Comparison of ENCODE assay signal across 9 cellular contexts in the genomic region with DNA sequence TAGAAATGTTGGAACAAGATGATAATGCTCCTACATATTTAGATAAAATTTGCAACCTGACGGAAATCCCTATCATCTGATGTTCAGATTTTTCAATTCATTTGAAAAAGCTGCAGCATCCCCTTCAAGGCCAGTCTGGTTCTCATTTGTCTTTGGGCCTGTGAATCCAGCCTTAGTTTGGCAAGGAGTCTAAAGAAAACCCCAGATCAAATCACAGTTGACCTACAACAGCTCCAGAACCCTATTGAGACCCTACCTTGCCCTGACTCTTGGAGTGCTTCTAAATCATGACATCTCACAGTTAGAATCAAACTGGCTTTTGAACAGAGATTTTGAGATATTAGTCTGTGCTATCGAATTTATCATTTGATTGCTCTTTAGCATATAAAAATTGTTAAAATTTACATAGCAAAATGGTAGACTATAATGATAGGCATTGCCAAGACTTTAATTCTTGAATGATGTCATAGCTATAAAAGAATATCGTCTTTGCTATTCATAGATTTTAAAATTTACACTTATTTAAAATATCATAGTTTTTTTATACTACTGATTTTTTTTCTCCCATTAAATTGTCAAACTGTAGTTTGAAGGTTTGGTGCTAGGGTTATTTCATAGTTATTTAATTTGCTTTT. TPM values are rescaled to one million over a fixed set of nuclear protein-coding genes. Genes with fewer than 3 reads are reported as not detected.
DNase-seq lines count a peak whose midpoint lies in the region; ATAC-seq and TF ChIP-seq lines count a peak whose summit lies in the region.
"Had no signal": no experiment of that assay in that cellular context is flagged by ENCODE, and none has a peak within 500 bp of the region (broad histone marks: within the 10 kb centered on the region; RNA-seq: fewer than 3 reads in every experiment).

No MANE protein-coding gene starts in this region.

- H3K9me3 ChIP-seq in ascending aorta = no peaks in the 10 kb centered on the region
- no peaks in the 10 kb centered on the region for H3K9me3 ChIP-seq in liver (ENCODE audit: control insufficient read depth in 4 of 4, low read length in 3 of 4)
- H3K9me3 ChIP-seq in tibial artery = no peaks in the 10 kb centered on the region

- no peak for TF ChIP-seq RAD21 in liver (IDR thresholded peaks at IDR 0.05)

- H3K9me3 Mint-ChIP-seq in activated CD8-positive, alpha-beta memory T cell treated with anti-CD3 and anti-CD28 coated beads, Interleukin-2, amount 10 ng/mL, durations not matched to agents 7 days and 5 days (ENCODE audit: low read depth) = no peaks in the 10 kb centered on the region

- H3K27ac Mint-ChIP-seq in activated CD8-positive, alpha-beta memory T cell treated with anti-CD3 and anti-CD28 coated beads, Interleukin-2, amount 10 ng/mL, durations not matched to agents 7 days and 5 days = peak overlapping the region; percentile 87

- peak overlapping the region; percentile 90 to 94 for H3K9ac ChIP-seq in liver (ENCODE audit: low read depth in 1 of 2, low read length in 2 of 2)

- no peaks in the 10 kb centered on the region for H3K36me3 ChIP-seq in ascending aorta
- no peaks in the 10 kb centered on the region for H3K36me3 ChIP-seq in liver (ENCODE audit: control insufficient read depth in 4 of 4, insufficient read depth in 3 of 4, low read depth in 1 of 4, low read length in 3 of 4)
- no peaks in the 10 kb centered on the region for H3K36me3 ChIP-seq in tibial artery

- intact Hi-C loops in ascending aorta (cut with DNase I) (loop anchor here (5.0 to 10.0 kb wide), 4 partner anchors 145 to 773 kb away; a partner anchor contains a TSS), tibial artery (cut with DNase I; ENCODE audit: low total_unique reads) (loop anchor here (10.0 kb wide), 2 partner anchors 53 to 267 kb away; no protein-coding TSS in a partner anchor)

- H3K4me3 Mint-ChIP-seq in activated CD8-positive, alpha-beta memory T cell treated with anti-CD3 and anti-CD28 coated beads, Interleukin-2, amount 10 ng/mL, durations not matched to agents 7 days and 5 days = peak overlapping the region; percentile 90

- H3K27me3 ChIP-seq in ascending aorta = no peaks in the 10 kb centered on the region
- no peaks in the 10 kb centered on the region for H3K27me3 ChIP-seq in liver (ENCODE audit: control insufficient read depth in 4 of 4, insufficient read depth in 4 of 4, low read length in 3 of 4)
- no peaks in the 10 kb centered on the region for H3K27me3 ChIP-seq in tibial artery

- in situ Hi-C loops in GM13977 (cut with MboI; ENCODE audit: low pct_unique_long_range_greater_than_20kb, low sequenced_read_pairs, unreplicated experiment) = no loop called here

- H3K36me3 Mint-ChIP-seq in activated CD8-positive, alpha-beta memory T cell treated with anti-CD3 and anti-CD28 coated beads, Interleukin-2, amount 10 ng/mL, durations not matched to agents 7 days and 5 days = peaks cover 13% of the 10 kb centered on the region

- 26% methylated on average over 3 of the region's 3 CpGs for WGBS in liver

- ATAC-seq in activated CD8-positive, alpha-beta memory T cell treated with anti-CD3 and anti-CD28 coated beads, Interleukin-2, amount 10 ng/mL, durations not matched to agents 7 days and 5 days = no peak

- CTCF ChIA-PET in activated CD8-positive, alpha-beta memory T cell treated with anti-CD3 and anti-CD28 coated beads, Interleukin-2, amount 10 ng/mL, durations not matched to agents 7 days and 5 days (lab: Charles Lee) = interaction anchor here (0.7 to 2.8 kb wide), 9 partner anchors 27 to 607 kb away, joined by 3 to 25 read pairs (median 7); a partner anchor contains a TSS

- peaks cover 3 to 36% of the 10 kb centered on the region in 2 donors for H3K4me1 ChIP-seq in ascending aorta
- peaks cover 5 to 47% (median 34%) of the 10 kb centered on the region in 4 donors for H3K4me1 ChIP-seq in liver (ENCODE audit: control insufficient read depth in 4 of 4, insufficient read depth in 4 of 4, low read length in 3 of 4)
- H3K4me1 ChIP-seq in tibial artery = peaks cover 0 to 53% (median 36%) of the 10 kb centered on the region in 4 donors

- DNase-seq in activated CD8-positive, alpha-beta memory T cell treated with anti-CD3 and anti-CD28 coated beads, Interleukin-2, amount 10 ng/mL, durations not matched to agents 7 days and 5 days = no peak
- DNase-seq in activated CD8-positive, alpha-beta memory T cell treated with anti-CD3 and anti-CD28 coated beads, Interleukin-2, amount 50 U/mL, for 4 hours = no peak
- DNase-seq in ascending aorta (ENCODE audit: low spot score in 2 of 2) = no peak
- no peak for DNase-seq in tibial artery
- DNase-seq in GM13977 (ENCODE audit: low spot score) = no peak
- no peak for DNase-seq in NCI-H1092 treated with DMSO at 0.1 percent for 48 hours (lab: John Stamatoyannopoulos, UW)
- DNase-seq in NCI-H1930 (lab: John Stamatoyannopoulos, UW) = no peak
- DNase-seq: SHP77 treated with DMSO at 0.1 percent for 48 hours had no signal

- no peaks in the 10 kb centered on the region for H3K27me3 Mint-ChIP-seq in activated CD8-positive, alpha-beta memory T cell treated with anti-CD3 and anti-CD28 coated beads, Interleukin-2, amount 10 ng/mL, durations not matched to agents 7 days and 5 days

- TF ChIP-seq CTCF in ascending aorta (IDR thresholded peaks at IDR 0.05) = no peak
- TF ChIP-seq CTCF in liver (IDR thresholded peaks at IDR 0.05; ENCODE audit: low read depth, low read length, missing input control) = no peak
- no peak for TF ChIP-seq CTCF in tibial artery (IDR thresholded peaks at IDR 0.05)
- TF ChIP-seq CTCF in GM13977 (IDR thresholded peaks at IDR 0.05; ENCODE audit: extremely low read depth, insufficient read depth, missing control alignments) = no peak

- H3K4me1 Mint-ChIP-seq in activated CD8-positive, alpha-beta memory T cell treated with anti-CD3 and anti-CD28 coated beads, Interleukin-2, amount 10 ng/mL, durations not matched to agents 7 days and 5 days = peaks cover 57% of the 10 kb centered on the region

- H3K4me3 ChIP-seq in ascending aorta (peak overlapping the region; percentile 74 to 88), liver (ENCODE audit: low read depth in 1 of 3, low read length in 3 of 3) (peak overlapping the region; percentile 59 to 99 (median 98)), tibial artery (peak overlapping the region; percentile 83 to 88)

- H3K27ac ChIP-seq in ascending aorta (peak overlapping the region; percentile 97 to 99), liver (ENCODE audit: low read depth in 1 of 2, low read length in 2 of 2) (peak overlapping the region; percentile 97 to 99), tibial artery (peak overlapping the region; percentile 96 to 99)

TF ChIP-seq in liver, 16 proteins besides CTCF, POLR2A, EP300 and RAD21:
- no peak for TF ChIP-seq JUND (IDR thresholded peaks at IDR 0.05)
- no peak for TF ChIP-seq GABPA (IDR thresholded peaks at IDR 0.05 in 1 of 2, conservative IDR thresholded peaks at IDR 0.05 in 1 of 2)
- peak; percentile 62 for TF ChIP-seq YY1 (IDR thresholded peaks at IDR 0.05)
- TF ChIP-seq EGR1 (IDR thresholded peaks at IDR 0.05; ENCODE audit: low read depth in 2 of 2) = no peak

RNA-seq across cellular contexts. Expression of a gene that starts 2.2 kb away (rescaled TPM):
- total RNA-seq in activated CD8-positive, alpha-beta memory T cell treated with anti-CD3 and anti-CD28 coated beads, Interleukin-2, amount 10 ng/mL, durations not matched to agents 7 days and 5 days = 10 to 100 TPM; 42.7 to 44.0 TPM
- total RNA-seq in ascending aorta = 64.7 TPM
- 10 to 100 TPM; 29.5 to 40.7 TPM for total RNA-seq in liver
- polyA plus RNA-seq in liver = 10 to 100 TPM; 22.9 to 27.4 TPM
